In genomic region chr3:132038198-132038825, GRCh38 we compare ENCODE assay signal across 8 cellular contexts. TPM values are rescaled to one million over a fixed set of nuclear protein-coding genes. Genes with fewer than 3 reads are reported as not detected.
DNase-seq lines count a peak whose midpoint lies in the region; ATAC-seq and TF ChIP-seq lines count a peak whose summit lies in the region.

No MANE protein-coding gene starts in this region.

- DNase-seq in AG20443 (ENCODE audit: low spot score) (peak; percentile 30), HFF-Myc (ENCODE audit: extremely low read depth, low read depth) (no peak), fibroblast of peridontal ligament (ENCODE audit: extremely low read depth) (peak; percentile 57), lower leg skin (ENCODE audit: low spot score in 2 of 2) (no peak)
- no peak for DNase-seq in stimulated activated CD4-positive, alpha-beta T cell treated with anti-CD3 and anti-CD28 coated beads, Interleukin-2, amount 100 ng/mL, for 48 hours

- no peak overlapping the region for H2AFZ ChIP-seq in OCI-LY3 (ENCODE audit: low read depth, low read length)

- H3K27ac ChIP-seq in OCI-LY3 (ENCODE audit: low read length): no peak overlapping the region

- H3K27me3 ChIP-seq in OCI-LY3 (ENCODE audit: low read depth, low read length): peaks cover 16% of the 10 kb centered on the region; the same call in 1 of the 2 replicates

- H3K36me3 ChIP-seq in OCI-LY3 (replicated peaks; ENCODE audit: low read depth, low read length): no peaks in the 10 kb centered on the region

- no peaks in the 10 kb centered on the region for H3K79me2 ChIP-seq in OCI-LY3 (ENCODE audit: low read length)

- 0 to 2% methylated on average over 1 of the region's 1 CpG for WGBS in lower leg skin, 2 donors

- no peak overlapping the region for H3K4me3 ChIP-seq in HFF-Myc (replicated peaks; ENCODE audit: low read depth, low read length)
- no peak overlapping the region for H3K4me3 ChIP-seq in OCI-LY3 (ENCODE audit: low read length)
- H3K4me3 ChIP-seq in lower leg skin (ENCODE audit: low read depth, poor library complexity, severe bottlenecking): no peak overlapping the region

- TF ChIP-seq CTCF in HFF-Myc (IDR thresholded peaks at IDR 0.05; ENCODE audit: low read depth, low read length, missing control alignments) (peak; percentile 47), OCI-LY3 (IDR thresholded peaks at IDR 0.05; ENCODE audit: low read depth, low read length) (peak; percentile 74), lower leg skin (IDR thresholded peaks at IDR 0.05) (no peak)

- no peak for TF ChIP-seq POLR2A in lower leg skin (IDR thresholded peaks at IDR 0.05)

- intact Hi-C loops in lower leg skin (cut with DNase I; ENCODE audit: low total_unique reads): loop anchor here (10.0 kb wide), 1 partner anchor 244 kb away; no protein-coding TSS in a partner anchor

- ATAC-seq in HG02759 (IDR thresholded peaks at IDR 0.05; ENCODE audit: unreplicated experiment) (no peak), GM19397 (IDR thresholded peaks at IDR 0.05; ENCODE audit: unreplicated experiment) (no peak)

- no peak overlapping the region for H3K4me2 ChIP-seq in OCI-LY3 (ENCODE audit: low read length)

- no peak overlapping the region for H3K9ac ChIP-seq in OCI-LY3 (ENCODE audit: low read length)

- H4K20me1 ChIP-seq in OCI-LY3 (ENCODE audit: insufficient read depth, low read length): no peaks in the 10 kb centered on the region

- H3K9me3 ChIP-seq in OCI-LY3 (ENCODE audit: insufficient read depth, low read length): no peaks in the 10 kb centered on the region

- H3K4me1 ChIP-seq in OCI-LY3 (ENCODE audit: low read length): peaks cover 11% of the 10 kb centered on the region

RNA-seq across cellular contexts. Expression of gene CPNE4, which starts 3.5 kb away (rescaled TPM):
- total RNA-seq in lower leg skin: under 1 TPM in 3 of 4 donors, not detected in 1; 0.10 to 0.25 (median 0.16) TPM

Comparison
In these comparisons a context has a peak if more than half of its experiments do, and no peak if none do; other contexts are left out.
1. DNase-seq: peak in AG20443 (single experiment) and fibroblast of peridontal ligament (single experiment); none in HFF-Myc (single experiment), lower leg skin (0 of 2) and stimulated activated CD4-positive, alpha-beta T cell treated with anti-CD3 and anti-CD28 coated beads, Interleukin-2, amount 100 ng/mL, for 48 hours (0 of 2).
2. CTCF ChIP-seq: peak in HFF-Myc (single experiment) and OCI-LY3 (single experiment); none in lower leg skin (0 of 3).